Comparison of ENCODE assay signal across 8 cellular contexts in genomic region chr7:151232272-151233110, GRCh38. TPM values are rescaled to one million over a fixed set of nuclear protein-coding genes. Genes with fewer than 3 reads are reported as not detected.
DNase-seq lines count a peak whose midpoint lies in the region; TF ChIP-seq lines count a peak whose summit lies in the region.

CHPF2 (plus strand) TSS chr7:151232483; CDS start chr7:151234012, 1,529 bp downstream.

- peaks cover 15% of the 10 kb centered on the region for H3K4me1 ChIP-seq in Caco-2
- peaks cover 28% of the 10 kb centered on the region for H3K4me1 ChIP-seq in OCI-LY1 (ENCODE audit: insufficient read depth, low read length, severe bottlenecking)

- H3K9me2 ChIP-seq in OCI-LY1 (ENCODE audit: low read depth, low read length): no peaks in the 10 kb centered on the region

- H3K27me3 ChIP-seq in Caco-2 (replicated peaks; ENCODE audit: control insufficient read depth, insufficient read depth, low read length) (no peaks in the 10 kb centered on the region), OCI-LY1 (ENCODE audit: insufficient read depth, low read length) (no peaks in the 10 kb centered on the region)

- peak within 1 kb of the TSS; percentile 93 for H3K9ac ChIP-seq in OCI-LY1 (ENCODE audit: low read length)

- H3K36me3 Mint-ChIP-seq in Caco-2 (ENCODE audit: insufficient read depth, unreplicated experiment): peaks cover 11% of the 10 kb centered on the region

- TF ChIP-seq CTCF in Caco-2 (IDR thresholded peaks at IDR 0.05; ENCODE audit: insufficient read depth in 1 of 2, low read depth in 1 of 2, low read length in 1 of 2, severe bottlenecking in 1 of 2, unreplicated experiment in 1 of 2): no peak
- no peak for TF ChIP-seq CTCF in GM20000 (IDR thresholded peaks at IDR 0.05; ENCODE audit: extremely low read depth, missing control alignments)
- TF ChIP-seq CTCF in OCI-LY1 (IDR thresholded peaks at IDR 0.05; ENCODE audit: low read length): no peak

- BruUV-seq in Caco-2 (replicated peaks; lab: Mats Ljungman, UMichigan): no TSS peak

- no peaks in the 10 kb centered on the region for H3K9me3 Mint-ChIP-seq in Caco-2 (ENCODE audit: unreplicated experiment)

- peaks cover 2% of the 10 kb centered on the region; the same call in 1 of the 2 replicates for H3K36me3 ChIP-seq in Caco-2 (ENCODE audit: control insufficient read depth, insufficient read depth, low read length)
- H3K36me3 ChIP-seq in OCI-LY1 (ENCODE audit: insufficient read depth, low read length): peaks cover 40% of the 10 kb centered on the region

- intact Hi-C loops in Caco-2 (cut with micrococcal nuclease; ENCODE audit: unreplicated experiment): no loop called here

- H3K9me3 ChIP-seq in Caco-2 (no peaks in the 10 kb centered on the region), OCI-LY1 (ENCODE audit: low read length) (no peaks in the 10 kb centered on the region)

- in situ Hi-C loops in endometrial microvascular endothelial cells (cut with HindIII; ENCODE audit: inconsistent ontology term, low pct_unique_long_range_greater_than_20kb, low sequenced_read_pairs): no loop called here

- peak within 1 kb of the TSS; percentile 10 for H3K27ac ChIP-seq in OCI-LY1 (ENCODE audit: low read depth, low read length, poor library complexity, severe bottlenecking)

- peak; percentile 88 to 90 for DNase-seq in Caco-2
- peak; percentile 98 for DNase-seq in GM20000 (ENCODE audit: low spot score)
- peak; percentile 86 for DNase-seq in HT1080 (ENCODE audit: low read depth)
- DNase-seq in activated CD8-positive, alpha-beta memory T cell treated with anti-CD3 and anti-CD28 coated beads, Interleukin-2, amount 50 U/mL, for 4 hours: peak; percentile 88
- DNase-seq in midbrain (lab: John Stamatoyannopoulos, UW): peak; percentile 91
- DNase-seq in stimulated activated CD8-positive, alpha-beta memory T cell treated with anti-CD3 and anti-CD28 coated beads, Interleukin-2, amount 100 ng/mL, for 1 hour (ENCODE audit: low read depth in 2 of 2): peak; percentile 80 to 82

- POLR2A ChIA-PET in Caco-2 (lab: Charles Lee): interaction anchor here (0.6 to 1.0 kb wide), 3 partner anchors 20 to 114 kb away, joined by 4 to 5 read pairs (median 4); no protein-coding TSS in a partner anchor

- H3K4me3 ChIP-seq in Caco-2 (ENCODE audit: low read depth, low read length) (peak within 1 kb of the TSS; percentile 93), OCI-LY1 (ENCODE audit: low read depth, low read length, poor library complexity, severe bottlenecking) (peak within 1 kb of the TSS; percentile 91)

- H3K79me2 ChIP-seq in OCI-LY1 (ENCODE audit: insufficient read depth, low read length): peaks cover 11% of the 10 kb centered on the region; the same call in 1 of the 2 replicates

- H3F3A ChIP-seq in OCI-LY1 (ENCODE audit: insufficient read depth, low read length): no peaks in the 10 kb centered on the region

- peak within 1 kb of the TSS; percentile 90 for H3K4me3 Mint-ChIP-seq in Caco-2 (ENCODE audit: unreplicated experiment)

- CTCF ChIA-PET in Caco-2 (lab: Charles Lee): interaction anchor here (0.6 to 1.8 kb wide), 3 partner anchors 10 to 83 kb away, joined by 3 to 5 read pairs (median 4); no protein-coding TSS in a partner anchor

- H3K27ac Mint-ChIP-seq in Caco-2 (ENCODE audit: unreplicated experiment): peak within 1 kb of the TSS; percentile 76

- H3K4me1 Mint-ChIP-seq in Caco-2 (ENCODE audit: low read depth, unreplicated experiment): peaks cover 9% of the 10 kb centered on the region

- H3K27me3 Mint-ChIP-seq in Caco-2 (ENCODE audit: insufficient read depth, unreplicated experiment): no peaks in the 10 kb centered on the region

- H2AFZ ChIP-seq in OCI-LY1 (ENCODE audit: low read length): peak within 1 kb of the TSS; percentile 94

- peak within 1 kb of the TSS; percentile 96 for H3K4me2 ChIP-seq in OCI-LY1 (ENCODE audit: low read length)

- H4K20me1 ChIP-seq in OCI-LY1 (ENCODE audit: insufficient read depth, low read length): no peaks in the 10 kb centered on the region

RNA-seq across cellular contexts. Expression of gene CHPF2, which starts in this region (rescaled TPM):
- total RNA-seq in Caco-2 (2022): 30.9 and 34.0 TPM in 2 replicates
- 40.0 and 46.1 TPM in 2 replicates for total RNA-seq in HT1080 (2014; rRNA removed; shearing (Covaris generic))
- 27.1 and 29.7 TPM in 2 replicates for polyA plus RNA-seq in HT1080 (2015; cell fraction: cytosol; rRNA removed)
- polyA plus RNA-seq in HT1080 (2015; cell fraction: nucleus; rRNA removed): 60.9 and 66.3 TPM in 2 replicates
- 70.0 TPM for total RNA-seq in endometrial microvascular endothelial cells (ENCODE audit: inconsistent ontology term)

Comparison
In these comparisons a context has a peak if more than half of its experiments do, and no peak if none do; other contexts are left out.
1. Peak in every context shown above with its lines: DNase-seq, H3K4me3 ChIP-seq and H3K27ac ChIP-seq.